ENCODE assay signal across 7 cellular contexts in genomic region chrX:9510980-9511379, GRCh38.
"Had no signal": no experiment of that assay in that cellular context is flagged by ENCODE, and none has a peak within 500 bp of the region (broad histone marks: within the 10 kb centered on the region; RNA-seq: fewer than 3 reads in every experiment).

No MANE protein-coding gene starts in this region.

- H3K4me2 ChIP-seq: GM23338 had no signal

- H3K9me3 Mint-ChIP-seq: GM23338 had no signal

- H2AFZ ChIP-seq: GM23338 had no signal

- H3K27ac Mint-ChIP-seq: GM23338, H9 had no signal

- H3K4me3 ChIP-seq: GM23338 had no signal

- DNase-seq: H9, HCEC 1CT, KBM-7 had no signal

- H3K4me1 Mint-ChIP-seq: GM23338, H9 had no signal

- FAIRE-seq: H1, H54, HTR-8/SVneo had no signal

- H3K4me3 Mint-ChIP-seq: GM23338, H9 had no signal

- ATAC-seq: GM23338 had no signal
